ENCODE assay signal across 8 cellular contexts in genomic region chr10:43648083-43648391, GRCh38. TPM values are rescaled to one million over a fixed set of nuclear protein-coding genes. Genes with fewer than 3 reads are reported as not detected.
DNase-seq lines count a peak whose midpoint lies in the region; ATAC-seq and TF ChIP-seq lines count a peak whose summit lies in the region.

No MANE protein-coding gene starts in this region.

- peaks cover 1% of the 10 kb centered on the region for H3K27me3 Mint-ChIP-seq in IgD-negative memory B cell
- H3K27me3 Mint-ChIP-seq in chondrocyte (ENCODE audit: low read depth), result no peaks in the 10 kb centered on the region
- no peaks in the 10 kb centered on the region for H3K27me3 Mint-ChIP-seq in natural killer cell (ENCODE audit: low read depth in 2 of 2)

- peaks cover 37 to 48% (median 46%) of the 10 kb centered on the region in 11 experiments for H3K36me3 ChIP-seq in BLaER1 treated with 17β-estradiol and CSF1 and Interleukin-3, amounts not matched to agents 10 nM and 100 nM

- H3K4me3 ChIP-seq in BLaER1 treated with 17β-estradiol and CSF1 and Interleukin-3, amounts not matched to agents 10 nM and 100 nM, result peak overlapping the region; percentile 73 to 90 (median 81)

- peaks cover 0 to 6% (median 0%) of the 10 kb centered on the region in 11 experiments; a peak in 4 of 22 replicates for H3K27me3 ChIP-seq in BLaER1 treated with 17β-estradiol and CSF1 and Interleukin-3, amounts not matched to agents 10 nM and 100 nM

- H4K20me1 ChIP-seq in BLaER1 treated with 17β-estradiol and CSF1 and Interleukin-3, amounts not matched to agents 10 nM and 100 nM, result no peaks in the 10 kb centered on the region

- H3K36me3 Mint-ChIP-seq in IgD-negative memory B cell (peaks cover 18% of the 10 kb centered on the region), chondrocyte (ENCODE audit: low read depth) (peaks cover 40% of the 10 kb centered on the region), natural killer cell (peaks cover 34% of the 10 kb centered on the region)

- H3K9me3 Mint-ChIP-seq in IgD-negative memory B cell (peaks cover 5 to 17% (median 15%) of the 10 kb centered on the region in 3 donors), chondrocyte (ENCODE audit: low read depth) (peaks cover 35% of the 10 kb centered on the region), natural killer cell (peaks cover 4 to 18% of the 10 kb centered on the region in 2 donors)

- H3K4me3 Mint-ChIP-seq in IgD-negative memory B cell (peak overlapping the region; percentile 91 to 99 (median 96)), chondrocyte (ENCODE audit: unreplicated experiment) (peak overlapping the region; percentile 97), natural killer cell (peak overlapping the region; percentile 88)

- peaks cover 47 to 52% (median 50%) of the 10 kb centered on the region in 11 experiments for H3K9me3 ChIP-seq in BLaER1 treated with 17β-estradiol and CSF1 and Interleukin-3, amounts not matched to agents 10 nM and 100 nM (replicated peaks in 1 of 11)

- peaks cover 5 to 16% (median 13%) of the 10 kb centered on the region in 10 experiments; a peak in 17 of 20 replicates for H3K4me1 ChIP-seq in BLaER1 treated with 17β-estradiol and CSF1 and Interleukin-3, amounts not matched to agents 10 nM and 100 nM

- intact Hi-C loops in natural killer cell (cut with micrococcal nuclease), result loop anchor here (1.0 kb wide), 2 partner anchors 42 to 74 kb away; partner anchors contain the start of genes ZNF239 and ZNF485

- H3K27ac Mint-ChIP-seq in IgD-negative memory B cell, result peak overlapping the region; percentile 64 to 97 (median 80)
- peak overlapping the region; percentile 61 for H3K27ac Mint-ChIP-seq in chondrocyte (ENCODE audit: unreplicated experiment)
- H3K27ac Mint-ChIP-seq in natural killer cell, result peak overlapping the region; percentile 82 to 91

- peak overlapping the region; percentile 68 to 92 (median 83) for H3K4me2 ChIP-seq in BLaER1 treated with 17β-estradiol and CSF1 and Interleukin-3, amounts not matched to agents 10 nM and 100 nM

- peaks cover 5 to 9% (median 7%) of the 10 kb centered on the region in 3 donors for H3K4me1 Mint-ChIP-seq in IgD-negative memory B cell
- peaks cover 15% of the 10 kb centered on the region for H3K4me1 Mint-ChIP-seq in chondrocyte (ENCODE audit: low read depth)
- peaks cover 25 to 28% of the 10 kb centered on the region in 2 donors for H3K4me1 Mint-ChIP-seq in natural killer cell

- no peak for ATAC-seq in natural killer cell

- TF ChIP-seq CTCF in chondrocyte (IDR thresholded peaks at IDR 0.05) (no peak), natural killer cell (IDR thresholded peaks at IDR 0.05) (no peak)

- peak overlapping the region; percentile 91 to 99 (median 97) for H3K27ac ChIP-seq in BLaER1 treated with 17β-estradiol and CSF1 and Interleukin-3, amounts not matched to agents 10 nM and 100 nM

- peak overlapping the region; percentile 94 to 99 (median 98) for H3K9ac ChIP-seq in BLaER1 treated with 17β-estradiol and CSF1 and Interleukin-3, amounts not matched to agents 10 nM and 100 nM

- no peak for DNase-seq in chondrocyte (ENCODE audit: low spot score)
- DNase-seq in natural killer cell, result no peak
- no peak for DNase-seq in NCI-H187 treated with DMSO at 0.1 percent for 48 hours (lab: John Stamatoyannopoulos, UW)
- no peak for DNase-seq in NCI-H69 (lab: John Stamatoyannopoulos, UW)
- no peak for DNase-seq in HCEC 1CT
- DNase-seq in OCI-M2 (lab: John Stamatoyannopoulos, UW; ENCODE audit: unreplicated experiment), result no peak

RNA-seq across cellular contexts. Expression of gene ZNF32, which starts 0.6 kb away (rescaled TPM):
- 62.2 TPM for polyA plus RNA-seq in IgD-negative memory B cell
- total RNA-seq in chondrocyte (35.4 to 41.1 TPM (median 40.3 TPM) in 3 replicates), natural killer cell (10 to 100 TPM; 19.1 to 28.9 (median 26.2) TPM)

RNA-seq across cellular contexts. Expression of gene ZNF485, which starts 41.8 kb away (rescaled TPM):
- polyA plus RNA-seq in IgD-negative memory B cell, result 4.2 TPM
- total RNA-seq in chondrocyte (1.8 to 2.5 TPM (median 1.9 TPM) in 3 replicates), natural killer cell (1 to 10 TPM; 1.1 to 2.8 (median 1.4) TPM)
